In the genomic region with DNA sequence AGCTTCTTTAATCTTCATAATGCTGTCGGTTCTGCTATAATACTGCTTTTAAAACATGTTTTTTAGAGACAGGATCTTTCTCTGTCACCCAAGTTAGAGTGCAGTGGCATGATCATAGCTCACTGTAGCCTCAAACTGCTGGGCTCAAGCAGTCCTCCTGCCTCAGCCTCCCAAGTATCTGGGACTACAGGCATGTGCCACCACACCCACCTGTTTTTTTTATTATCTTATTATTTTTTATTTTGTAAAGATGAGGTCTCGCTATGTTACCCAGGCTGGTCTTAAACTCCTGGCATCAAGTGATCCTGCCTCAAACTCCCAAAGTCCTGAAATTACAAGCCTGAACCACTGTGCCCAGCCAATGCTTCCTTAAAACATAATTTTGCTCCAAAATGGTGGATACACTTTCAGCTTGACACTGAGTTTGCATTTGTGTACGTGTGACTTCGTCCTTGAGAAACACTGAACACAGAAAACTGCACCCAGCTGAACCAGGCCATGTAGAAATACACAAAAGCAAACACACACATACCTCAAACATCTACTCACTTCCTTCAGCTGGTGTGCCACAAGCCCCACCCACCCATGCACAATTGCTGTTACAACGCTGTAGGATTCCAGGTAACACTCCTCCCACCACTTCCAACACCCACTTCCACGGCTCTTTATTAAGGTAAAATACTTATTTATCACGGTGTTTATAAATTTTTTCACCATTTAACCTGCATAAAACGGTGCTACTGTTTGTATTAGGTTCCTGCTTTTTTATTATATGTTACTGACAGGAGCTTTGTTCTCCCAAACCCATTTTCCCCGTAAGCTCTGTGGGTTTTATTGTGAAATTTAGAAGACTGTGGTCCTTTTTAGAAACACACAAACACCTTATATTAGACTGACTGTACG, we compare ENCODE assay signal across 11 cellular contexts.
DNase-seq lines count a peak whose midpoint lies in the region; ATAC-seq, FAIRE-seq and TF ChIP-seq lines count a peak whose summit lies in the region.
"Had no signal": no experiment of that assay in that cellular context is flagged by ENCODE, and none has a peak within 500 bp of the region (broad histone marks: within the 10 kb centered on the region; RNA-seq: fewer than 3 reads in every experiment).

No MANE protein-coding gene starts in this region.

- no peak for FAIRE-seq in GM19239 (lab: Jason Lieb, UNC)

- H3K4me3 ChIP-seq in Panc1 (ENCODE audit: low read depth in 2 of 2, low read length in 2 of 2): no peak overlapping the region
- no peak overlapping the region for H3K4me3 ChIP-seq in colonic mucosa
- H3K4me3 ChIP-seq in ascending aorta: no peak overlapping the region

- no peaks in the 10 kb centered on the region for H3K9me3 ChIP-seq in Panc1 (ENCODE audit: control insufficient read depth, insufficient read depth, low read depth, low read length)
- H3K9me3 ChIP-seq in colonic mucosa: no peaks in the 10 kb centered on the region
- H3K9me3 ChIP-seq in ascending aorta: no peaks in the 10 kb centered on the region
- H3K9me3 ChIP-seq: SK-N-SH had no signal

- no peak for ATAC-seq in Panc1
- ATAC-seq in HG02678 (IDR thresholded peaks at IDR 0.05; ENCODE audit: unreplicated experiment): no peak

- H3K27ac ChIP-seq in Panc1 (ENCODE audit: low read length) (no peak overlapping the region), colonic mucosa (no peak overlapping the region), ascending aorta (peak overlapping the region in 1 of 2 donors; percentile 4)

- intact Hi-C loops in Panc1 (cut with micrococcal nuclease; ENCODE audit: unreplicated experiment): no loop called here
- intact Hi-C loops in colonic mucosa (cut with DNase I): no loop called here
- intact Hi-C loops in ascending aorta (cut with DNase I): no loop called here

- in situ Hi-C loops in Panc1 (cut with HindIII; ENCODE audit: low pct_unique_long_range_greater_than_20kb, low sequenced_read_pairs): no loop called here

- BruUV-seq in Panc1 (replicated peaks; lab: Mats Ljungman, UMichigan): no TSS peak

- CTCF ChIA-PET in Panc1 (lab: Charles Lee): interaction anchor here (0.7 kb wide), 1 partner anchor 206 kb away, joined by 7 read pairs; no protein-coding TSS in a partner anchor

- no peaks in the 10 kb centered on the region for H3K27me3 ChIP-seq in Panc1 (ENCODE audit: control insufficient read depth, insufficient read depth, low read length)
- H3K27me3 ChIP-seq in colonic mucosa: no peaks in the 10 kb centered on the region
- H3K27me3 ChIP-seq in ascending aorta: no peaks in the 10 kb centered on the region

- H3K36me3 ChIP-seq in Panc1 (ENCODE audit: control insufficient read depth, insufficient read depth, low read length): no peaks in the 10 kb centered on the region
- H3K36me3 ChIP-seq in colonic mucosa: no peaks in the 10 kb centered on the region
- no peaks in the 10 kb centered on the region for H3K36me3 ChIP-seq in ascending aorta

- H3K4me1 ChIP-seq in Panc1 (ENCODE audit: control insufficient read depth, insufficient read depth, low read length): no peaks in the 10 kb centered on the region
- no peaks in the 10 kb centered on the region for H3K4me1 ChIP-seq in colonic mucosa
- no peaks in the 10 kb centered on the region for H3K4me1 ChIP-seq in ascending aorta

- peak; percentile 88 for DNase-seq in H4 (ENCODE audit: low spot score)
- peak; percentile 39 for DNase-seq in Panc1 (ENCODE audit: low read depth, low spot score)
- peak; percentile 32 for DNase-seq in colonic mucosa
- peak; percentile 63 for DNase-seq in renal cortical epithelial cell (ENCODE audit: low read depth)
- no peak for DNase-seq in AML-193 (lab: John Stamatoyannopoulos, UW)
- no peak for DNase-seq in ascending aorta (ENCODE audit: low spot score in 2 of 2)
- DNase-seq in GM19239 (ENCODE audit: insufficient read length, low spot score): no peak
- DNase-seq: aorta, EL, SK-N-SH had no signal

- no peak overlapping the region for H3K9ac ChIP-seq in colonic mucosa (ENCODE audit: low read depth in 2 of 2, low read length in 2 of 2)
- H3K9ac ChIP-seq: SK-N-SH had no signal

- POLR2A ChIA-PET in Panc1 (lab: Charles Lee): no interaction called here

- TF ChIP-seq CTCF in Panc1 (IDR thresholded peaks at IDR 0.05) (no peak), colonic mucosa (IDR thresholded peaks at IDR 0.05) (no peak), ascending aorta (IDR thresholded peaks at IDR 0.05) (no peak)

Comparison
In these comparisons a context has a peak if more than half of its experiments do, and no peak if none do; other contexts are left out.
1. DNase-seq: peak in H4 (single experiment), Panc1 (single experiment), colonic mucosa (single experiment) and renal cortical epithelial cell (single experiment); none in AML-193 (0 of 2), ascending aorta (0 of 2) and GM19239 (single experiment).